In genomic region chr10:49000437-49001398, GRCh38 we compare ENCODE assay signal across 16 cellular contexts.
DNase-seq lines count a peak whose midpoint lies in the region; TF ChIP-seq lines count a peak whose summit lies in the region.
"Had no signal": no experiment of that assay in that cellular context is flagged by ENCODE, and none has a peak within 500 bp of the region (broad histone marks: within the 10 kb centered on the region; RNA-seq: fewer than 3 reads in every experiment).

No MANE protein-coding gene starts in this region.

- TF ChIP-seq EP300 in ovary (IDR thresholded peaks at IDR 0.05), result no peak

- H4K91ac ChIP-seq in trophoblast cell (ENCODE audit: low read depth, low read length), result no peak overlapping the region

- H3K4me1 ChIP-seq in trophoblast cell (ENCODE audit: control insufficient read depth in 1 of 2, insufficient read depth in 2 of 2, low read length in 2 of 2) (no peaks in the 10 kb centered on the region), spleen (peaks cover 0 to 4% (median 0%) of the 10 kb centered on the region in 6 donors), ovary (ENCODE audit: insufficient read depth) (peaks cover 11% of the 10 kb centered on the region)

- TF ChIP-seq POLR2A in spleen (IDR thresholded peaks at IDR 0.05), result no peak
- TF ChIP-seq POLR2A in ovary (IDR thresholded peaks at IDR 0.05), result no peak

- H4K8ac ChIP-seq in trophoblast cell (ENCODE audit: low read depth, low read length), result no peak overlapping the region

- intact Hi-C loops in spleen (cut with DNase I; ENCODE audit: low total_unique reads) (no loop called here), ovary (cut with DNase I) (no loop called here)

- no peak overlapping the region for H3K14ac ChIP-seq in trophoblast cell (ENCODE audit: low read length)

- TF ChIP-seq CTCF in spleen (IDR thresholded peaks at IDR 0.05 in 8 of 11, conservative IDR thresholded peaks at IDR 0.05 in 3 of 11) (no peak), ovary (IDR thresholded peaks at IDR 0.05) (no peak)

- no peak overlapping the region for H2BK12ac ChIP-seq in trophoblast cell (ENCODE audit: low read length)

- no peak overlapping the region for H4K12ac ChIP-seq in trophoblast cell (ENCODE audit: low read depth, low read length)

- no peak overlapping the region for H3K18ac ChIP-seq in trophoblast cell (ENCODE audit: low read length)

- H2BK5ac ChIP-seq in trophoblast cell (ENCODE audit: low read depth, low read length, poor library complexity), result no peak overlapping the region

- H3K4me2 ChIP-seq in trophoblast cell (ENCODE audit: low read length), result no peak overlapping the region
- H3K4me2 ChIP-seq: KMS-11 had no signal

- no peak overlapping the region for H3K4me3 ChIP-seq in trophoblast cell (ENCODE audit: low read depth, low read length)
- no peak overlapping the region for H3K4me3 ChIP-seq in spleen
- H3K4me3 ChIP-seq in ovary, result no peak overlapping the region
- H3K4me3 ChIP-seq: BLaER1, GM23248 had no signal

- no peak overlapping the region for H2AFZ ChIP-seq in trophoblast cell (ENCODE audit: insufficient read depth, low read length, poor library complexity)
- H2AFZ ChIP-seq: GM23248 had no signal

- no peak overlapping the region for H3K23ac ChIP-seq in trophoblast cell (ENCODE audit: low read length)

- H3K79me2 ChIP-seq in trophoblast cell (ENCODE audit: control insufficient read depth, insufficient read depth, low read length, poor library complexity), result no peaks in the 10 kb centered on the region

- no peaks in the 10 kb centered on the region for H3K27me3 ChIP-seq in trophoblast cell (ENCODE audit: insufficient read depth, low read length)
- peaks cover 0 to 22% (median 0%) of the 10 kb centered on the region in 7 donors for H3K27me3 ChIP-seq in spleen (replicated peaks in 1 of 7)
- H3K27me3 ChIP-seq in ovary, result no peaks in the 10 kb centered on the region
- H3K27me3 ChIP-seq: BLaER1 had no signal

- no peak overlapping the region for H3K27ac ChIP-seq in trophoblast cell (ENCODE audit: low read depth, low read length)
- no peak overlapping the region for H3K27ac ChIP-seq in spleen
- peak overlapping the region in 1 of 2 donors; percentile 12 for H3K27ac ChIP-seq in ovary
- H3K27ac ChIP-seq: BLaER1, GM23248, KMS-11 had no signal

- no CpG with 5 or more reads among the region's 13 CpGs for WGBS in trophoblast cell (ENCODE audit: extremely low coverage, insufficient coverage, insufficient read length)
- WGBS in spleen, 5 donors, result 83 to 93% (median 89%) methylated on average over 12 to 13 of the region's 13 CpGs
- WGBS in ovary, 3 donors, result 81 to 86% (median 82%) methylated on average over 12 to 13 of the region's 13 CpGs

- peak overlapping the region; percentile 7 for H3K9ac ChIP-seq in trophoblast cell (ENCODE audit: low read length)
- H3K9ac ChIP-seq: BLaER1, GM23248, KMS-11 had no signal

- no peak overlapping the region for H3K4ac ChIP-seq in trophoblast cell (ENCODE audit: low read depth, low read length)

- H3K9me3 ChIP-seq in trophoblast cell (ENCODE audit: insufficient read depth, low read depth, low read length) (no peaks in the 10 kb centered on the region), spleen (peaks cover 0 to 5% (median 0%) of the 10 kb centered on the region in 8 donors), ovary (no peaks in the 10 kb centered on the region)
- H3K9me3 ChIP-seq: BLaER1 had no signal

- DNase-seq in D341Med (ENCODE audit: low spot score), result peak; percentile 30
- peak; percentile 35 for DNase-seq in cerebellar cortex (ENCODE audit: low spot score)
- peak; percentile 27 for DNase-seq in islet precursor cell
- DNase-seq in trophoblast cell, result no peak
- no peak for DNase-seq in spleen
- DNase-seq in activated CD4-positive, alpha-beta T cell treated with anti-CD3 and anti-CD28 coated beads, Interleukin-2, amount 50 U/mL, for 1 hour, result no peak
- no peak for DNase-seq in stimulated activated CD4-positive, alpha-beta T cell treated with anti-CD3 and anti-CD28 coated beads, Interleukin-12 subunit alpha, Interleukin-12 subunit beta, amount 100 ng/mL, for 4 hours
- DNase-seq in ovary, result no peak
- DNase-seq: CD8-positive, alpha-beta memory T cell; DMS79 treated with DMSO at 0.1 percent for 48 hours; GM23248; NCI-H1048; NCI-H2081; RPMI8226 had no signal

- no peak overlapping the region for H2BK120ac ChIP-seq in trophoblast cell (ENCODE audit: insufficient read depth, low read length, poor library complexity)

- H3K36me3 ChIP-seq in trophoblast cell (ENCODE audit: control insufficient read depth in 1 of 2, insufficient read depth in 2 of 2, low read length in 2 of 2) (no peaks in the 10 kb centered on the region), spleen (no peaks in the 10 kb centered on the region), ovary (no peaks in the 10 kb centered on the region)
- H3K36me3 ChIP-seq: BLaER1 had no signal

- H2AK5ac ChIP-seq in trophoblast cell (ENCODE audit: low read length), result no peak overlapping the region

- H3K79me1 ChIP-seq in trophoblast cell (ENCODE audit: low read length), result no peaks in the 10 kb centered on the region

Comparison
In these comparisons a context has a peak if more than half of its experiments do, and no peak if none do; other contexts are left out.
1. DNase-seq: peak in D341Med (single experiment), cerebellar cortex (single experiment) and islet precursor cell (single experiment); none in trophoblast cell (0 of 2), spleen (single experiment), activated CD4-positive, alpha-beta T cell treated with anti-CD3 and anti-CD28 coated beads, Interleukin-2, amount 50 U/mL, for 1 hour (single experiment), stimulated activated CD4-positive, alpha-beta T cell treated with anti-CD3 and anti-CD28 coated beads, Interleukin-12 subunit alpha, Interleukin-12 subunit beta, amount 100 ng/mL, for 4 hours (single experiment) and ovary (0 of 5).